8 cellular contexts compared by ENCODE assay signal in the genomic region with DNA sequence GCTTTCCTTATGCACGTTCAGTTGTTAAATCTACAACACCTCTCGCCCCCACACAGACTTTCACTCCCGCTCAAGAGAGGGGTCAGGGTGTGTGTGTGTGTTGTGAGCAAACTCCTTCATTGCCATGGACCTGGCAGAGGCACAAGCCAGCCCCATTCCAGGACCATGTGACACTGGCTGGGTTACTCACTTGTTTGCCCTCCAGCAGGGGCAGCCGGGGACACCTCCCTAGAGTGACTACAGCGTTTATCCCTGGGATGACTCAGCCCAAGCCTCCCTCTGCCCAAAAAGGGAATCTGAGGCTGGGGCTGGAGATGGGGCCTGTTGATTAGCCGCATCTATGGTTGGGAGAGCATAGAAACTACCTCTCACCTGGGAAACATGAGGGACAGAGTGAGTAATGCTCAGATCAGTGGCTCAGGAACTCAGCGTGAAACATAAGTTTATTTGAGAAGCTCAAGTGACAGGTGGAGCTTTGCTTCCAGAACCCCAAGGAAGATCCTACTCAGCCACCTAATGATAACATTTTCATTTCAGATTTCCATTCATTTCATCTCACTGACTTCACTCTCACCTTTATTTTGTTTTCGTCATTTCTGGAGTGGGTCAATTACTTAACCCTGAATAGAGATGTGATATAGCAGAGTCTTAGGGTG.
DNase-seq lines count a peak whose midpoint lies in the region; ATAC-seq and TF ChIP-seq lines count a peak whose summit lies in the region.

No MANE protein-coding gene starts in this region.

- ATAC-seq in Right ventricle myocardium superior (ENCODE audit: poor library complexity) (peak; percentile 90), HG03439 (IDR thresholded peaks at IDR 0.05; ENCODE audit: unreplicated experiment) (no peak), natural killer cell (no peak)

- H3K4me1 Mint-ChIP-seq in natural killer cell, result peaks cover 0 to 6% of the 10 kb centered on the region in 2 donors

- H3K9me3 Mint-ChIP-seq in natural killer cell, result no peaks in the 10 kb centered on the region

- H3K36me3 ChIP-seq in SJSA1 (no peaks in the 10 kb centered on the region), skeletal muscle tissue (ENCODE audit: control insufficient read depth in 3 of 3, insufficient read depth in 3 of 3, low read length in 3 of 3) (no peaks in the 10 kb centered on the region)

- H3K27ac ChIP-seq in SJSA1 (peak overlapping the region; percentile 34; the same call in 1 of the 2 replicates), skeletal muscle tissue (ENCODE audit: low read depth, low read length) (peak overlapping the region; percentile 77)

- H3K27me3 Mint-ChIP-seq in natural killer cell (ENCODE audit: low read depth in 2 of 2), result peaks cover 9 to 14% of the 10 kb centered on the region in 2 donors

- peak; percentile 79 for DNase-seq in GM04504 (ENCODE audit: low read depth)
- peak; percentile 72 to 88 for DNase-seq in SJSA1 (ENCODE audit: low read depth in 1 of 2, low spot score in 2 of 2)
- DNase-seq in Right ventricle myocardium superior, result peak; percentile 77
- DNase-seq in epidermal melanocyte (ENCODE audit: insufficient read length, low spot score), result no peak
- no peak for DNase-seq in natural killer cell
- no peak for DNase-seq in NCI-H345 (lab: John Stamatoyannopoulos, UW)

- no peak overlapping the region for H3K4me3 ChIP-seq in SJSA1
- peak overlapping the region in 2 of 3 donors; percentile 23 to 31 for H3K4me3 ChIP-seq in skeletal muscle tissue (ENCODE audit: low read length in 3 of 3)

- peak overlapping the region in 2 of 3 donors; percentile 1 to 36 for H3K9ac ChIP-seq in skeletal muscle tissue (ENCODE audit: low read depth in 1 of 3, low read length in 3 of 3)

- H3K27ac Mint-ChIP-seq in natural killer cell, result no peak overlapping the region

- peaks cover 16% of the 10 kb centered on the region for H3K4me1 ChIP-seq in SJSA1 (replicated peaks)
- peaks cover 15 to 30% (median 21%) of the 10 kb centered on the region in 3 donors for H3K4me1 ChIP-seq in skeletal muscle tissue (ENCODE audit: control insufficient read depth in 3 of 3, insufficient read depth in 3 of 3, low read length in 3 of 3)

- H3K27me3 ChIP-seq in SJSA1 (replicated peaks), result no peaks in the 10 kb centered on the region
- H3K27me3 ChIP-seq in skeletal muscle tissue (ENCODE audit: control insufficient read depth in 3 of 3, insufficient read depth in 3 of 3, low read length in 3 of 3), result no peaks in the 10 kb centered on the region

- H3K9me3 ChIP-seq in SJSA1 (replicated peaks), result no peaks in the 10 kb centered on the region
- no peaks in the 10 kb centered on the region for H3K9me3 ChIP-seq in skeletal muscle tissue (ENCODE audit: control insufficient read depth in 3 of 3, low read length in 3 of 3)

- no peak overlapping the region for H3K4me3 Mint-ChIP-seq in natural killer cell

- intact Hi-C loops in Right ventricle myocardium superior (cut with DNase I), result loop anchor here (10.0 kb wide), 1 partner anchor 112 kb away; no protein-coding TSS in a partner anchor
- intact Hi-C loops in natural killer cell (cut with micrococcal nuclease), result no loop called here

- no peaks in the 10 kb centered on the region for H3K36me3 Mint-ChIP-seq in natural killer cell

- TF ChIP-seq CTCF in natural killer cell (IDR thresholded peaks at IDR 0.05), result no peak

Comparison
In these comparisons a context has a peak if more than half of its experiments do, and no peak if none do; other contexts are left out.
1. DNase-seq: peak in GM04504 (single experiment), SJSA1 (2 of 2) and Right ventricle myocardium superior (single experiment); none in epidermal melanocyte (single experiment), natural killer cell (single experiment) and NCI-H345 (single experiment).